1 cellular context compared by ENCODE assay signal in the genomic region with DNA sequence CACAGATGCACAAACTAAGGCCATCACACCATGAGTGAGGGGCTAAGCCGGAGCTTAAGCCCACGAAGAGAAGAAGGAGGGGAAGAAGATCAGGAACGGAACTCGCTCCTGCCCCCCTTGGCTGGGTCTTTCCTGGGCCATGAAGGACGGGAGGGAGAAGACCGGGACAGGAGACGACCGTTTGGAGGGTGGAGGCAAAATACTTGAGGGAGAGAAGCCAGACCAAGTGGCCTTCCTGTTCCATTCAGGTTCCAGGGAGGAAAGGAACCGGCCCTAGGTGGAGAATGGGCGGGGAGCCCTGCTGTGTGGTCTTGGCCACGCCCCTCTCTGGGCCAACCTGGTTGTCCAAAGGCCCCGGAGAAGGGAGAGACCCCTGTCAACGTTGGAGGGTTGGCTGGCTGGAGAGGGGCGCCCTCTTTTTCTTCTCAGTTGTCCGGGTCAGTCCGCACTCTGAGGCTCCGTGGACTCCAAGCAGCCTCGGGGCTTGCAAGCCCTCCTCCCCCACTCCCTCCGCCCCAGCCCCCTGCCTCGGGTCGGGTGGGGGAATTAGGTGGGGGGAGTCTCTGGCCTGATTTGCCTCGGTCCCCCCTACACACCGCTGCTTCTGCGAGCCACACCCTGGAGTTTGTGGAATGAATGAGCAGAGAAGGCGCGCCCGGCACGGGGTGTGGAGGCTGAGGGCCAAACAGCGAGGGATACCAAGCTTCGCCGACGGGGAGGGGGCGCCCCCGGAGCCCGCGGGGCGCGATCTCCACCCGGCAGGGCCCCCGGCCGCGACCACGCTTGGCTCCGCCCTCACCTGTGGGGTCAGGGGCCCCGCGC.
TF ChIP-seq lines count a peak whose summit lies in the region.

No MANE protein-coding gene starts in this region.

TF ChIP-seq in HepG2, 621 proteins besides CTCF, POLR2A, EP300 and RAD21 (continued from another document):
- TF ChIP-seq HNRNPLL (IDR thresholded peaks at IDR 0.05; ENCODE audit: low read depth, low read length, poor library complexity, severe bottlenecking) (peak; percentile 12), CHCHD3 (CRISPR knock-in tag; IDR thresholded peaks at IDR 0.05) (no peak), ZNF629 (CRISPR knock-in tag; conservative IDR thresholded peaks at IDR 0.05) (peak; percentile 97), NCOA5 (CRISPR knock-in tag; IDR thresholded peaks at IDR 0.05) (no peak), SMAD9 (CRISPR knock-in tag; IDR thresholded peaks at IDR 0.05) (no peak), SCMH1 (CRISPR knock-in tag; IDR thresholded peaks at IDR 0.05; ENCODE audit: borderline replicate concordance) (no peak), JUN (CRISPR knock-in tag; IDR thresholded peaks at IDR 0.05) (no peak), ZNF430 (CRISPR knock-in tag; IDR thresholded peaks at IDR 0.05) (no peak), TBL1XR1 (IDR thresholded peaks at IDR 0.05; ENCODE audit: borderline replicate concordance, low read length, partially characterized antibody) (no peak), ZNF230 (CRISPR knock-in tag; IDR thresholded peaks at IDR 0.05) (no peak), SAP130 (CRISPR knock-in tag; IDR thresholded peaks at IDR 0.05; ENCODE audit: low read depth) (peak; percentile 30; the same call in 1 of the 2 replicates), ZNF768 (CRISPR knock-in tag; IDR thresholded peaks at IDR 0.05) (peak; percentile 25; the same call in 1 of the 2 replicates), ELF4 (CRISPR knock-in tag; IDR thresholded peaks at IDR 0.05; ENCODE audit: borderline replicate concordance) (no peak), IKZF1 (IDR thresholded peaks at IDR 0.05) (no peak), ZNF138 (CRISPR knock-in tag; IDR thresholded peaks at IDR 0.05; ENCODE audit: low read depth) (no peak), HDAC1 (CRISPR knock-in tag; IDR thresholded peaks at IDR 0.05) (0 out of 2 replicates have a peak, but pooled peaks have one; percentile 25), ZKSCAN1 (IDR thresholded peaks at IDR 0.05; ENCODE audit: low read length) (no peak), FLYWCH1 (CRISPR knock-in tag; IDR thresholded peaks at IDR 0.05) (no peak), ZNF709 (CRISPR knock-in tag; IDR thresholded peaks at IDR 0.05) (no peak), ZNF644 (CRISPR knock-in tag; IDR thresholded peaks at IDR 0.05; ENCODE audit: low read depth) (no peak), GABPB1 (CRISPR knock-in tag; IDR thresholded peaks at IDR 0.05) (peak; percentile 1; the same call in 1 of the 2 replicates), ZNF337 (CRISPR knock-in tag; IDR thresholded peaks at IDR 0.05; ENCODE audit: borderline replicate concordance, low read depth) (no peak), RBM39 (IDR thresholded peaks at IDR 0.05; ENCODE audit: low read depth, low read length, poor library complexity, severe bottlenecking) (no peak), MEIS2 (CRISPR knock-in tag; IDR thresholded peaks at IDR 0.05) (no peak), PCBP2 (optimal IDR thresholded peaks at IDR 0.05; ENCODE audit: low read depth, low read length, poor library complexity, severe bottlenecking) (no peak), MIER2 (CRISPR knock-in tag; IDR thresholded peaks at IDR 0.05) (no peak), NFE2L1 (CRISPR knock-in tag; IDR thresholded peaks at IDR 0.05; ENCODE audit: borderline replicate concordance) (no peak), ERF (CRISPR knock-in tag; IDR thresholded peaks at IDR 0.05) (no peak), ZKSCAN5 (CRISPR knock-in tag; IDR thresholded peaks at IDR 0.05) (no peak), NCOR1 (IDR thresholded peaks at IDR 0.05; ENCODE audit: borderline replicate concordance, low read length) (no peak), NKX3-1 (CRISPR knock-in tag; IDR thresholded peaks at IDR 0.05) (no peak), ZBTB7A (CRISPR knock-in tag; IDR thresholded peaks at IDR 0.05) (peak; percentile 16; the same call in 1 of the 2 replicates), CREM (IDR thresholded peaks at IDR 0.05) (no peak), CREM (CRISPR knock-in tag; IDR thresholded peaks at IDR 0.05) (no peak), ZNF678 (CRISPR knock-in tag; IDR thresholded peaks at IDR 0.05) (no peak), KDM3A (CRISPR knock-in tag; IDR thresholded peaks at IDR 0.05; ENCODE audit: low read depth) (no peak), ZNF224 (CRISPR knock-in tag; IDR thresholded peaks at IDR 0.05) (no peak), ZNF777 (CRISPR knock-in tag; IDR thresholded peaks at IDR 0.05) (peak; percentile 66)
- TF ChIP-seq, protein P1, sequence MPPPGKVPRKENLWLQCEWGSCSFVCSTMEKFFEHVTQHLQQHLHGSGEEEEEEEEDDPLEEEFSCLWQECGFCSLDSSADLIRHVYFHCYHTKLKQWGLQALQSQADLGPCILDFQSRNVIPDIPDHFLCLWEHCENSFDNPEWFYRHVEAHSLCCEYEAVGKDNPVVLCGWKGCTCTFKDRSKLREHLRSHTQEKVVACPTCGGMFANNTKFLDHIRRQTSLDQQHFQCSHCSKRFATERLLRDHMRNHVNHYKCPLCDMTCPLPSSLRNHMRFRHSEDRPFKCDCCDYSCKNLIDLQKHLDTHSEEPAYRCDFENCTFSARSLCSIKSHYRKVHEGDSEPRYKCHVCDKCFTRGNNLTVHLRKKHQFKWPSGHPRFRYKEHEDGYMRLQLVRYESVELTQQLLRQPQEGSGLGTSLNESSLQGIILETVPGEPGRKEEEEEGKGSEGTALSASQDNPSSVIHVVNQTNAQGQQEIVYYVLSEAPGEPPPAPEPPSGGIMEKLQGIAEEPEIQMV (CRISPR knock-in tag; IDR thresholded peaks at IDR 0.05; ENCODE audit: low read depth): no peak
- TF ChIP-seq, protein P2, sequence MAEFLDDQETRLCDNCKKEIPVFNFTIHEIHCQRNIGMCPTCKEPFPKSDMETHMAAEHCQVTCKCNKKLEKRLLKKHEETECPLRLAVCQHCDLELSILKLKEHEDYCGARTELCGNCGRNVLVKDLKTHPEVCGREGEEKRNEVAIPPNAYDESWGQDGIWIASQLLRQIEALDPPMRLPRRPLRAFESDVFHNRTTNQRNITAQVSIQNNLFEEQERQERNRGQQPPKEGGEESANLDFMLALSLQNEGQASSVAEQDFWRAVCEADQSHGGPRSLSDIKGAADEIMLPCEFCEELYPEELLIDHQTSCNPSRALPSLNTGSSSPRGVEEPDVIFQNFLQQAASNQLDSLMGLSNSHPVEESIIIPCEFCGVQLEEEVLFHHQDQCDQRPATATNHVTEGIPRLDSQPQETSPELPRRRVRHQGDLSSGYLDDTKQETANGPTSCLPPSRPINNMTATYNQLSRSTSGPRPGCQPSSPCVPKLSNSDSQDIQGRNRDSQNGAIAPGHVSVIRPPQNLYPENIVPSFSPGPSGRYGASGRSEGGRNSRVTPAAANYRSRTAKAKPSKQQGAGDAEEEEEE (CRISPR knock-in tag; IDR thresholded peaks at IDR 0.05; ENCODE audit: borderline replicate concordance): no peak
- TF ChIP-seq, protein P3, sequence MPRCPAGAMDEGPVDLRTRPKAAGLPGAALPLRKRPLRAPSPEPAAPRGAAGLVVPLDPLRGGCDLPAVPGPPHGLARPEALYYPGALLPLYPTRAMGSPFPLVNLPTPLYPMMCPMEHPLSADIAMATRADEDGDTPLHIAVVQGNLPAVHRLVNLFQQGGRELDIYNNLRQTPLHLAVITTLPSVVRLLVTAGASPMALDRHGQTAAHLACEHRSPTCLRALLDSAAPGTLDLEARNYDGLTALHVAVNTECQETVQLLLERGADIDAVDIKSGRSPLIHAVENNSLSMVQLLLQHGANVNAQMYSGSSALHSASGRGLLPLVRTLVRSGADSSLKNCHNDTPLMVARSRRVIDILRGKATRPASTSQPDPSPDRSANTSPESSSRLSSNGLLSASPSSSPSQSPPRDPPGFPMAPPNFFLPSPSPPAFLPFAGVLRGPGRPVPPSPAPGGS (CRISPR knock-in tag; IDR thresholded peaks at IDR 0.05): no peak
- TF ChIP-seq, protein P4, sequence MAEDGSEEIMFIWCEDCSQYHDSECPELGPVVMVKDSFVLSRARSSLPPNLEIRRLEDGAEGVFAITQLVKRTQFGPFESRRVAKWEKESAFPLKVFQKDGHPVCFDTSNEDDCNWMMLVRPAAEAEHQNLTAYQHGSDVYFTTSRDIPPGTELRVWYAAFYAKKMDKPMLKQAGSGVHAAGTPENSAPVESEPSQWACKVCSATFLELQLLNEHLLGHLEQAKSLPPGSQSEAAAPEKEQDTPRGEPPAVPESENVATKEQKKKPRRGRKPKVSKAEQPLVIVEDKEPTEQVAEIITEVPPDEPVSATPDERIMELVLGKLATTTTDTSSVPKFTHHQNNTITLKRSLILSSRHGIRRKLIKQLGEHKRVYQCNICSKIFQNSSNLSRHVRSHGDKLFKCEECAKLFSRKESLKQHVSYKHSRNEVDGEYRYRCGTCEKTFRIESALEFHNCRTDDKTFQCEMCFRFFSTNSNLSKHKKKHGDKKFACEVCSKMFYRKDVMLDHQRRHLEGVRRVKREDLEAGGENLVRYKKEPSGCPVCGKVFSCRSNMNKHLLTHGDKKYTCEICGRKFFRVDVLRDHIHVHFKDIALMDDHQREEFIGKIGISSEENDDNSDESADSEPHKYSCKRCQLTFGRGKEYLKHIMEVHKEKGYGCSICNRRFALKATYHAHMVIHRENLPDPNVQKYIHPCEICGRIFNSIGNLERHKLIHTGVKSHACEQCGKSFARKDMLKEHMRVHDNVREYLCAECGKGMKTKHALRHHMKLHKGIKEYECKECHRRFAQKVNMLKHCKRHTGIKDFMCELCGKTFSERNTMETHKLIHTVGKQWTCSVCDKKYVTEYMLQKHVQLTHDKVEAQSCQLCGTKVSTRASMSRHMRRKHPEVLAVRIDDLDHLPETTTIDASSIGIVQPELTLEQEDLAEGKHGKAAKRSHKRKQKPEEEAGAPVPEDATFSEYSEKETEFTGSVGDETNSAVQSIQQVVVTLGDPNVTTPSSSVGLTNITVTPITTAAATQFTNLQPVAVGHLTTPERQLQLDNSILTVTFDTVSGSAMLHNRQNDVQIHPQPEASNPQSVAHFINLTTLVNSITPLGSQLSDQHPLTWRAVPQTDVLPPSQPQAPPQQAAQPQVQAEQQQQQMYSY (CRISPR knock-in tag; IDR thresholded peaks at IDR 0.05): no peak
